13 cellular contexts compared by ENCODE assay signal in genomic region chr9:109181284-109181683, GRCh38. TPM values are rescaled to one million over a fixed set of nuclear protein-coding genes. Genes with fewer than 3 reads are reported as not detected.
DNase-seq lines count a peak whose midpoint lies in the region; ATAC-seq and TF ChIP-seq lines count a peak whose summit lies in the region.
"Had no signal": no experiment of that assay in that cellular context is flagged by ENCODE, and none has a peak within 500 bp of the region (broad histone marks: within the 10 kb centered on the region; RNA-seq: fewer than 3 reads in every experiment).

No MANE protein-coding gene starts in this region.

- DNase-seq in activated T-cell treated with anti-CD3 and anti-CD28 coated beads for 24 hours (ENCODE audit: low read depth) (peak; percentile 11), Caco-2 (no peak)
- no peak for DNase-seq in activated T-cell treated with anti-CD3 and anti-CD28 coated beads, Interleukin-2, amount 50 U/mL, for 1 hour
- DNase-seq in activated CD4-positive, alpha-beta T cell treated with anti-CD3 and anti-CD28 coated beads, Interleukin-2, amount 10 ng/mL, durations not matched to agents 7 days and 5 days = peak; percentile 78
- peak; percentile 55 for DNase-seq in stimulated activated CD8-positive, alpha-beta memory T cell treated with anti-CD3 and anti-CD28 coated beads, Interleukin-4, amount 100 ng/mL, for 48 hours
- DNase-seq: activated CD4-positive, CD25-positive, alpha-beta regulatory T cell treated with anti-CD3 and anti-CD28 coated beads, Interleukin-2, amount 50 U/mL, for 72 hours; mesendoderm; NCI-H1105; Peyer's patch had no signal

- peaks cover 27% of the 10 kb centered on the region for H3K4me1 Mint-ChIP-seq in activated CD4-positive, alpha-beta T cell treated with anti-CD3 and anti-CD28 coated beads, Interleukin-2, amount 10 ng/mL, durations not matched to agents 7 days and 5 days
- no peaks in the 10 kb centered on the region for H3K4me1 Mint-ChIP-seq in Caco-2 (ENCODE audit: low read depth, unreplicated experiment)

- BruUV-seq in Caco-2 (replicated peaks; lab: Mats Ljungman, UMichigan) = no TSS peak

- POLR2A ChIA-PET in activated CD4-positive, alpha-beta T cell treated with anti-CD3 and anti-CD28 coated beads, Interleukin-2, amount 10 ng/mL, durations not matched to agents 7 days and 5 days (lab: Charles Lee) = no interaction called here
- POLR2A ChIA-PET in Caco-2 (lab: Charles Lee) = no interaction called here

- H3K4me3 ChIP-seq in Caco-2 (ENCODE audit: low read depth, low read length) = no peak overlapping the region
- H3K4me3 ChIP-seq: Peyer's patch had no signal

- H3K9me3 ChIP-seq in Caco-2 = no peaks in the 10 kb centered on the region
- H3K9me3 ChIP-seq: Peyer's patch had no signal

- intact Hi-C loops in Caco-2 (cut with micrococcal nuclease; ENCODE audit: unreplicated experiment) = no loop called here

- TF ChIP-seq CTCF in Caco-2 (IDR thresholded peaks at IDR 0.05; ENCODE audit: insufficient read depth in 1 of 2, low read depth in 1 of 2, low read length in 1 of 2, severe bottlenecking in 1 of 2, unreplicated experiment in 1 of 2) = no peak

- no peak overlapping the region for H3K4me3 Mint-ChIP-seq in activated CD4-positive, alpha-beta T cell treated with anti-CD3 and anti-CD28 coated beads, Interleukin-2, amount 10 ng/mL, durations not matched to agents 7 days and 5 days
- no peak overlapping the region for H3K4me3 Mint-ChIP-seq in Caco-2 (ENCODE audit: unreplicated experiment)

- peaks cover 2% of the 10 kb centered on the region for H3K9me3 Mint-ChIP-seq in activated CD4-positive, alpha-beta T cell treated with anti-CD3 and anti-CD28 coated beads, Interleukin-2, amount 10 ng/mL, durations not matched to agents 7 days and 5 days
- no peaks in the 10 kb centered on the region for H3K9me3 Mint-ChIP-seq in Caco-2 (ENCODE audit: unreplicated experiment)

- ATAC-seq in HG02852 (IDR thresholded peaks at IDR 0.05; ENCODE audit: unreplicated experiment) (peak; percentile 92), HG02623 (IDR thresholded peaks at IDR 0.05; ENCODE audit: unreplicated experiment) (no peak), HG03045 (IDR thresholded peaks at IDR 0.05; ENCODE audit: unreplicated experiment) (no peak)
- ATAC-seq: sciatic nerve had no signal

- H3K36me3 Mint-ChIP-seq in activated CD4-positive, alpha-beta T cell treated with anti-CD3 and anti-CD28 coated beads, Interleukin-2, amount 10 ng/mL, durations not matched to agents 7 days and 5 days (ENCODE audit: low read depth) = no peaks in the 10 kb centered on the region
- H3K36me3 Mint-ChIP-seq in Caco-2 (ENCODE audit: insufficient read depth, unreplicated experiment) = no peaks in the 10 kb centered on the region

- H3K27me3 ChIP-seq in Caco-2 (replicated peaks; ENCODE audit: control insufficient read depth, insufficient read depth, low read length) = no peaks in the 10 kb centered on the region
- H3K27me3 ChIP-seq: Peyer's patch had no signal

- no peaks in the 10 kb centered on the region for H3K36me3 ChIP-seq in Caco-2 (ENCODE audit: control insufficient read depth, insufficient read depth, low read length)
- H3K36me3 ChIP-seq: Peyer's patch had no signal

- peaks cover 11% of the 10 kb centered on the region for H3K27me3 Mint-ChIP-seq in activated CD4-positive, alpha-beta T cell treated with anti-CD3 and anti-CD28 coated beads, Interleukin-2, amount 10 ng/mL, durations not matched to agents 7 days and 5 days
- no peaks in the 10 kb centered on the region for H3K27me3 Mint-ChIP-seq in Caco-2 (ENCODE audit: insufficient read depth, unreplicated experiment)

- peak overlapping the region; percentile 73 for H3K27ac Mint-ChIP-seq in activated CD4-positive, alpha-beta T cell treated with anti-CD3 and anti-CD28 coated beads, Interleukin-2, amount 10 ng/mL, durations not matched to agents 7 days and 5 days
- H3K27ac Mint-ChIP-seq in Caco-2 (ENCODE audit: unreplicated experiment) = no peak overlapping the region

- H3K4me1 ChIP-seq in Caco-2 = no peaks in the 10 kb centered on the region
- H3K4me1 ChIP-seq: Peyer's patch had no signal

- CTCF ChIA-PET in activated CD4-positive, alpha-beta T cell treated with anti-CD3 and anti-CD28 coated beads, Interleukin-2, amount 10 ng/mL, durations not matched to agents 7 days and 5 days (lab: Charles Lee) = no interaction called here
- CTCF ChIA-PET in Caco-2 (lab: Charles Lee) = no interaction called here

RNA-seq across cellular contexts. Expression of gene FRRS1L, which starts 14.2 kb away (rescaled TPM):
- total RNA-seq in activated CD4-positive, alpha-beta T cell treated with anti-CD3 and anti-CD28 coated beads, Interleukin-2, amount 10 ng/mL, durations not matched to agents 7 days and 5 days = not detected
- total RNA-seq in Caco-2 (2022) = 0.30 TPM in 1 of 2 replicates, not detected in the other

Comparison
In these comparisons a context has a peak if more than half of its experiments do, and no peak if none do; other contexts are left out.
1. DNase-seq: peak in activated T-cell treated with anti-CD3 and anti-CD28 coated beads for 24 hours (single experiment), activated CD4-positive, alpha-beta T cell treated with anti-CD3 and anti-CD28 coated beads, Interleukin-2, amount 10 ng/mL, durations not matched to agents 7 days and 5 days (single experiment) and stimulated activated CD8-positive, alpha-beta memory T cell treated with anti-CD3 and anti-CD28 coated beads, Interleukin-4, amount 100 ng/mL, for 48 hours (single experiment); none in activated T-cell treated with anti-CD3 and anti-CD28 coated beads, Interleukin-2, amount 50 U/mL, for 1 hour (single experiment) and Caco-2 (0 of 2).